Comparison of ENCODE assay signal across 28 cellular contexts in the genomic region with DNA sequence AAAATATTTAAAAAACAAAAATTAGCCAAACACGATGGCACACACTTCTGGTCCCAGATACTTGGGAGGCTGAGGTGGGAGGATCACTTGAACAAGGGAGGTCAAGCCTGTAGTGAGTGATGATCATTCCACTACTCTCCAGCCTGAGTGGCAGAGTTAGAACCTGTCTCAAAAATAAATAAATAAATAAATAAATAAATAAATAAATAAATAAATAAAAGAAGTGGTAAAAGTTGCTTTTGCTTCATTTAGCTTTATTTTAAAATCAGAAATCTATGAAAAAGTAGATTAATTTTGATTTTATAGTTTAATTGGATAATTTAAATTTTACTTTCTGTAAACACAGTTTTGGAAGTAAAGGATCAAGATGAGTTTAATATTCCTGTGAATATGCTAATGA.
"Had no signal": no experiment of that assay in that cellular context is flagged by ENCODE, and none has a peak within 500 bp of the region (broad histone marks: within the 10 kb centered on the region; RNA-seq: fewer than 3 reads in every experiment).

No MANE protein-coding gene starts in this region.

- H3K36me3 ChIP-seq: colonic mucosa, esophagus muscularis mucosa, esophagus squamous epithelium, gastrocnemius medialis, gastroesophageal sphincter, heart left ventricle, heart right ventricle had no signal

- H3K27ac ChIP-seq: colonic mucosa, coronary artery, dorsolateral prefrontal cortex, epithelial cell of prostate, esophagus muscularis mucosa, esophagus squamous epithelium, foreskin keratinocyte, gastrocnemius medialis, gastroesophageal sphincter, heart left ventricle, heart right ventricle, hepatocyte had no signal

- FAIRE-seq: endometrium, endothelial cell of umbilical vein, frontal cortex had no signal

- H3K4me1 ChIP-seq: colonic mucosa, esophagus muscularis mucosa, esophagus squamous epithelium, foreskin keratinocyte, gastrocnemius medialis, gastroesophageal sphincter, heart left ventricle, heart right ventricle had no signal

- DNase-seq: colonic mucosa; cortex of kidney; dermis blood vessel endothelial cell; dorsolateral prefrontal cortex; effector CD4-positive, alpha-beta T cell; effector CD8-positive, alpha-beta T cell; effector memory CD4-positive, alpha-beta T cell; effector memory CD8-positive, alpha-beta T cell; endodermal cell; erythroblast; esophagus squamous epithelium; foreskin fibroblast; foreskin keratinocyte; foreskin melanocyte; gastrocnemius medialis; glutamatergic neuron; head of caudate nucleus; heart left ventricle; heart right ventricle had no signal

- H3K9me3 ChIP-seq: colonic mucosa, esophagus muscularis mucosa, esophagus squamous epithelium, gastrocnemius medialis, gastroesophageal sphincter, heart left ventricle, heart right ventricle had no signal

- ATAC-seq: effector memory CD8-positive, alpha-beta T cell; esophagus mucosa; foreskin keratinocyte; gastrocnemius medialis; gastroesophageal sphincter; heart left ventricle; heart right ventricle had no signal

- H3K27me3 ChIP-seq: colonic mucosa, dorsolateral prefrontal cortex, esophagus muscularis mucosa, esophagus squamous epithelium, foreskin keratinocyte, gastrocnemius medialis, gastroesophageal sphincter, heart left ventricle, heart right ventricle, hepatocyte had no signal

- H3K4me3 ChIP-seq: colonic mucosa, coronary artery, dorsolateral prefrontal cortex, esophagus muscularis mucosa, esophagus squamous epithelium, gastrocnemius medialis, gastroesophageal sphincter, heart left ventricle, heart right ventricle, hepatocyte had no signal

- H3K4me2 ChIP-seq: hepatocyte had no signal
